Comparison of ENCODE assay signal across 19 cellular contexts in the genomic region with DNA sequence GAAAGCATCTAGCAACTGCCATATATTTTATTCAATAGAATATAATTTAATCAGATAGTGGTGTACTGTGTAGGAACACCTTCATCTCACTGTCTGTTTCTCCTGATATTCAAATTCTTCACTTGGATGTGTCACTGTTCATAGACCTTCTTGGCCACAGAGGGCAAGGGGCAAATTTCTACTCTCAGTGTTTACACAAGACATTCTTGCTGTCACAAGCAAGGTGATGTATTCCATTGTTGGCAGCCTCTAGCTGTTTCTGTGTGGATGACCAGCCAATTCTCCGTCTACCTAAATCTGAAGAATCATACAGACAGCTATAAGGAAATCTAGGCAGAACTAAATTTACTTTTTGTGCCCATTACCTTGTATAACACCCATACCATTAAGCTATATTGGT.
"Had no signal": no experiment of that assay in that cellular context is flagged by ENCODE, and none has a peak within 500 bp of the region (broad histone marks: within the 10 kb centered on the region; RNA-seq: fewer than 3 reads in every experiment).

No MANE protein-coding gene starts in this region.

- H3K27ac ChIP-seq: adrenal gland, brain microvascular endothelial cell, heart left ventricle, skin epidermis, tibial nerve, vagina had no signal

- DNase-seq: activated CD4-positive, alpha-beta memory T cell treated with anti-CD3 and anti-CD28 coated beads, Interleukin-2, amount 10 ng/mL, durations not matched to agents 7 days and 5 days; activated CD4-positive, alpha-beta T cell treated with anti-CD3 and anti-CD28 coated beads for 4 hours; activated CD8-positive, alpha-beta memory T cell treated with anti-CD3 and anti-CD28 coated beads, Interleukin-2, amount 50 U/mL, for 4 hours; activated effector memory CD4-positive, alpha-beta T cell treated with anti-CD3 and anti-CD28 coated beads, Interleukin-2, amount 50 U/mL, for 16 hours; activated T-cell treated with anti-CD3 and anti-CD28 coated beads, Interleukin-2, amount 50 U/mL, for 48 hours; adrenal gland; brain microvascular endothelial cell; cortex of kidney; effector CD4-positive, alpha-beta T cell; heart left ventricle; nucleus accumbens; right cardiac atrium; stimulated activated CD4-positive, alpha-beta T cell treated with anti-CD3 and anti-CD28 coated beads, Interleukin-15, amount 100 ng/mL, for 24 hours; stimulated activated CD4-positive, alpha-beta T cell treated with anti-CD3 and anti-CD28 coated beads, Interleukin-4, amount 100 ng/mL, for 1 hour; stimulated activated naive CD4-positive, alpha-beta T cell had no signal

- ATAC-seq: heart left ventricle, right cardiac atrium, WTC11 had no signal

- H3K4me3 ChIP-seq: adrenal gland, heart left ventricle, skin epidermis, tibial nerve, vagina had no signal
